ENCODE assay signal across 20 cellular contexts in the genomic region with DNA sequence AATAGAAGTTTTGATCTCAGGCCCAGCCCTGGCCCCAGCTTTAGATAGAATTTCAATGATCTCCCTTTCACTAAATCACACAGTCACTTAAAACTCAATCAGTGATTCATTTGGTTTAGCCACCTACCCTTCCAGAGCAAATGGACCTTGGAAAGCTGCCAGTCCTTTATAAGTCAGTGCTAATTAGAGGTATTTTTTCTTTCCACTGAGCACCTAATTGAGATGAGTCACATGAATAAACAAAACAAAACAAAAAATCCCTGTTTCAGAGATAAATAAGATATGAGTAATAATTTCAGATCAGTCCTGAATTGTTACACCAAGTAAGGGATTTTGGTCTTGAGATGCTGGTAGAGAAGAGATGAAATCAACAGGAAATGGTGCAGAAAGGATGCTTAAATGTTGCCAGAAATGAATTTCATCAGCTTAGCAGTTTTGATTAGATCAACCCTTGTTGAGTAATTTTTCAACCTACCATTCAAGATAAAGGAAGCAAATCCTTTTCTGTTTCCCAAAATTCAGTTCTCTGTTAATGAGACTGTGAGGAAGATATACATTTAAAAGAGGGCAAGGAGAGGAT.
DNase-seq lines count a peak whose midpoint lies in the region; ATAC-seq and TF ChIP-seq lines count a peak whose summit lies in the region.
"Had no signal": no experiment of that assay in that cellular context is flagged by ENCODE, and none has a peak within 500 bp of the region (broad histone marks: within the 10 kb centered on the region; RNA-seq: fewer than 3 reads in every experiment).

No MANE protein-coding gene starts in this region.

- DNase-seq in A172 (ENCODE audit: low spot score), result peak; percentile 46
- DNase-seq in ELR (ENCODE audit: low read depth), result peak; percentile 7
- peak; percentile 85 for DNase-seq in NCI-H748 (lab: John Stamatoyannopoulos, UW; ENCODE audit: unreplicated experiment)
- peak; percentile 64 for DNase-seq in epithelial cell of proximal tubule (ENCODE audit: low read depth)
- no peak for DNase-seq in hepatic stellate cell (ENCODE audit: low spot score)
- DNase-seq in activated CD4-positive, alpha-beta T cell treated with anti-CD3 and anti-CD28 coated beads, Interleukin-2, amount 50 U/mL, for 4 hours, result no peak
- DNase-seq in SIG-M5 treated with dmso at 0.1 percent for 504 hours (lab: John Stamatoyannopoulos, UW; ENCODE audit: unreplicated experiment), result no peak
- DNase-seq: activated CD4-positive, alpha-beta T cell treated with anti-CD3 and anti-CD28 coated beads, Interleukin-2, amount 10 ng/mL, durations not matched to agents 24 days and 14 days; activated CD8-positive, alpha-beta memory T cell treated with anti-CD3 and anti-CD28 coated beads, Interleukin-2, amount 50 U/mL, for 4 hours; activated effector memory CD4-positive, alpha-beta T cell treated with anti-CD3 and anti-CD28 coated beads, Interleukin-2, amount 50 U/mL, for 16 hours; anterior cingulate cortex; Kasumi-1; NCI-H1436; nucleus accumbens; Peyer's patch; stimulated activated CD4-positive, alpha-beta T cell treated with anti-CD3 and anti-CD28 coated beads, Interleukin-2, amount 100 ng/mL, for 24 hours; stomach; SW 1271 had no signal

- H3K4me3 ChIP-seq in epithelial cell of proximal tubule (ENCODE audit: low read depth, low read length), result no peak overlapping the region
- H3K4me3 ChIP-seq: Peyer's patch, stomach had no signal

- no peak for ATAC-seq in GM21619 (IDR thresholded peaks at IDR 0.05; ENCODE audit: unreplicated experiment)
- ATAC-seq: sciatic nerve had no signal

- no peak for TF ChIP-seq CTCF in epithelial cell of proximal tubule (conservative IDR thresholded peaks at IDR 0.05; ENCODE audit: low read depth, low read length)

Comparison
In these comparisons a context has a peak if more than half of its experiments do, and no peak if none do; other contexts are left out.
1. DNase-seq: peak in A172 (single experiment), ELR (single experiment), NCI-H748 (single experiment) and epithelial cell of proximal tubule (single experiment); none in hepatic stellate cell (single experiment), activated CD4-positive, alpha-beta T cell treated with anti-CD3 and anti-CD28 coated beads, Interleukin-2, amount 50 U/mL, for 4 hours (0 of 2) and SIG-M5 treated with dmso at 0.1 percent for 504 hours (single experiment).